ENCODE assay signal across 1 cellular context in genomic region chr6:170198298-170198697, GRCh38.
TF ChIP-seq lines count a peak whose summit lies in the region.

No MANE protein-coding gene starts in this region.

TF ChIP-seq in endothelial cell of umbilical vein, 7 proteins besides CTCF, POLR2A, EP300 and RAD21:
- no peak for TF ChIP-seq EZH2 (IDR thresholded peaks at IDR 0.05; ENCODE audit: borderline replicate concordance, low read depth, low read length, severe bottlenecking)
- no peak for TF ChIP-seq MYC (IDR thresholded peaks at IDR 0.05; ENCODE audit: low read depth, low read length)
- TF ChIP-seq MAX (IDR thresholded peaks at IDR 0.05; ENCODE audit: insufficient read depth, insufficient read length): no peak
- TF ChIP-seq FOS (IDR thresholded peaks at IDR 0.05; ENCODE audit: borderline replicate concordance, insufficient read depth, low read length): no peak
- TF ChIP-seq JUN (IDR thresholded peaks at IDR 0.05; ENCODE audit: borderline replicate concordance, insufficient read depth, insufficient read length, low read depth): no peak
- no peak for TF ChIP-seq POLR2AphosphoS5 (IDR thresholded peaks at IDR 0.05; ENCODE audit: insufficient read depth, low read depth, low read length)
- TF ChIP-seq GATA2 (IDR thresholded peaks at IDR 0.05; ENCODE audit: insufficient read depth, insufficient read length, low read depth, low read length): no peak
